Comparison of ENCODE assay signal across 14 cellular contexts in genomic region chr15:43271908-43272307, GRCh38. TPM values are rescaled to one million over a fixed set of nuclear protein-coding genes. Genes with fewer than 3 reads are reported as not detected.
"Had no signal": no experiment of that assay in that cellular context is flagged by ENCODE, and none has a peak within 500 bp of the region (broad histone marks: within the 10 kb centered on the region; RNA-seq: fewer than 3 reads in every experiment).

No MANE protein-coding gene starts in this region.

RNA-seq across cellular contexts. Expression of gene TGM5, which starts 5.2 kb away (rescaled TPM):
- total RNA-seq: stomach, temporal lobe, thoracic aorta, thyroid gland, tibial nerve, upper lobe of right lung, uterus had no signal

RNA-seq across cellular contexts. Expression of gene TGM7, which starts 30.1 kb away (rescaled TPM):
- total RNA-seq: stomach, subcutaneous adipose tissue, suprapubic skin, temporal lobe, thoracic aorta, thyroid gland, tibial nerve, transverse colon, upper lobe of left lung, upper lobe of right lung, ureter, urinary bladder, uterus, vagina had no signal
- polyA plus RNA-seq: urinary bladder had no signal

RNA-seq across cellular contexts. Expression of gene EPB42, which starts 51.1 kb away (rescaled TPM):
- total RNA-seq: suprapubic skin, thoracic aorta, thyroid gland, transverse colon, upper lobe of right lung, ureter, vagina had no signal
- polyA plus RNA-seq: stomach, urinary bladder had no signal
